In genomic region chr7:139674752-139675126, GRCh38 we compare ENCODE assay signal across 1 cellular context.
TF ChIP-seq lines count a peak whose summit lies in the region.

No MANE protein-coding gene starts in this region.

TF ChIP-seq in IMR-90, 13 proteins besides CTCF, POLR2A, EP300 and RAD21 (continued from another document):
- no peak for TF ChIP-seq BHLHE40 (IDR thresholded peaks at IDR 0.05; ENCODE audit: low read depth, low read length)
